ENCODE assay signal across 22 cellular contexts in the genomic region with DNA sequence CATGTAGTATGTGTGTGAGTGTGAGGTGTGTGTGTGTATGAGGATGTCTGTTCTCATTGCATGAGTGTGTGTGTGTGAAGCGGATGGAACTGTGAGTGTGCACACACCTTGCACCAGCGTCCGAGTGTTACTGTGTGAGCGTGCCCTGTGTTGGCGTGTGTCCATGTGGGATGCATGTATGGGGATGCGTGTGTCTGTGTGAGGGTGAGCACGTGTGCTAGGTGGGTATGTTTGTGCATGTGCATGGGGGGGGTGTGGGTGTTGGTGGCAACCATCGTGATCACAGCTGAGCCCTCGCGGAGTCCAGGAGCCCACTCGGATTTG. TPM values are rescaled to one million over a fixed set of nuclear protein-coding genes. Genes with fewer than 3 reads are reported as not detected.
DNase-seq lines count a peak whose midpoint lies in the region; ATAC-seq and TF ChIP-seq lines count a peak whose summit lies in the region.
"Had no signal": no experiment of that assay in that cellular context is flagged by ENCODE, and none has a peak within 500 bp of the region (broad histone marks: within the 10 kb centered on the region; RNA-seq: fewer than 3 reads in every experiment).

No MANE protein-coding gene starts in this region.

- H3K9ac ChIP-seq in neural progenitor cell, result no peak overlapping the region

- H3K27me3 Mint-ChIP-seq in WTC11 (ENCODE audit: low read depth) (no peaks in the 10 kb centered on the region), neural progenitor cell (ENCODE audit: insufficient read depth, low read depth) (peaks cover 10% of the 10 kb centered on the region)
- H3K27me3 Mint-ChIP-seq in stimulated activated naive B cell treated with anti-CD40 and anti-IgM and Interleukin-4, amounts not matched to agents 10 μg/mL and 1 μg/mL and 100 μg/mL, for 72 hours, result peaks cover 26 to 49% of the 10 kb centered on the region in 2 donors
- H3K27me3 Mint-ChIP-seq: CD4-positive, CD25-positive, alpha-beta regulatory T cell had no signal

- CTCF ChIA-PET in WTC11 (lab: Charles Lee), result no interaction called here

- H3K9me3 Mint-ChIP-seq in WTC11 (0 out of 2 replicates have a peak, but pooled peaks cover 4% of the 10 kb centered on the region), neural progenitor cell (peaks cover 4% of the 10 kb centered on the region)
- peaks cover 0 to 3% of the 10 kb centered on the region in 2 donors for H3K9me3 Mint-ChIP-seq in stimulated activated naive B cell treated with anti-CD40 and anti-IgM and Interleukin-4, amounts not matched to agents 10 μg/mL and 1 μg/mL and 100 μg/mL, for 72 hours

- H3K4me3 Mint-ChIP-seq in WTC11, result no peak overlapping the region
- H3K4me3 Mint-ChIP-seq in neural progenitor cell, result no peak overlapping the region
- no peak overlapping the region for H3K4me3 Mint-ChIP-seq in stimulated activated naive B cell treated with anti-CD40 and anti-IgM and Interleukin-4, amounts not matched to agents 10 μg/mL and 1 μg/mL and 100 μg/mL, for 72 hours
- H3K4me3 Mint-ChIP-seq: CD4-positive, CD25-positive, alpha-beta regulatory T cell had no signal

- POLR2A ChIA-PET in WTC11 (lab: Charles Lee), result no interaction called here

- H3K9me3 ChIP-seq in neural progenitor cell (ENCODE audit: low read depth), result no peaks in the 10 kb centered on the region
- H3K9me3 ChIP-seq: BE2C had no signal

- no peaks in the 10 kb centered on the region for H3F3A ChIP-seq in neural progenitor cell (ENCODE audit: low read depth)

- peak; percentile 34 for DNase-seq in H7
- DNase-seq in WTC11 (ENCODE audit: low spot score), result no peak
- DNase-seq in neural progenitor cell (ENCODE audit: low spot score), result no peak
- DNase-seq in ureter (ENCODE audit: low spot score), result peak; percentile 30
- no peak for DNase-seq in activated T-cell treated with anti-CD3 and anti-CD28 coated beads, Interleukin-2, amount 50 U/mL, for 48 hours
- DNase-seq in stimulated activated naive B cell treated with anti-CD40 and anti-IgM and Interleukin-4, amounts not matched to agents 10 μg/mL and 1 μg/mL and 100 μg/mL, for 72 hours, result no peak
- DNase-seq in NCI-H2029 (lab: John Stamatoyannopoulos, UW), result no peak
- DNase-seq: BE2C; CD4-positive, CD25-positive, alpha-beta regulatory T cell; HCEC 1CT; KG1; NCI-H1092; NCI-H1436 treated with DMSO at 0.1 percent for 48 hours; NCI-H1930; NCI-H226; NCI-H524; NCI-H774; NK-92 treated with Interleukin-12 subunit alpha and Interleukin-12 subunit beta, amount 100 ng/mL, for 24 hours had no signal

- H3K4me2 ChIP-seq in neural progenitor cell, result no peak overlapping the region

- H3K4me3 ChIP-seq in H7 (ENCODE audit: insufficient read depth, low read depth, low read length) (no peak overlapping the region), neural progenitor cell (no peak overlapping the region)

- no peak for ATAC-seq in WTC11
- ATAC-seq in stimulated activated naive B cell treated with anti-CD40 and anti-IgM and Interleukin-4, amounts not matched to agents 10 μg/mL and 1 μg/mL and 100 μg/mL, for 72 hours (replicated peaks), result no peak
- ATAC-seq: Panc1, SK-N-SH treated with all-trans-retinoic acid at 6 μM for 48 hours had no signal

- peaks cover 2% of the 10 kb centered on the region for H3K4me1 ChIP-seq in neural progenitor cell
- H3K4me1 ChIP-seq: BE2C had no signal

- H3K36me3 ChIP-seq in H7 (replicated peaks; ENCODE audit: control insufficient read depth, insufficient read depth, low read length) (peaks cover 2% of the 10 kb centered on the region), neural progenitor cell (no peaks in the 10 kb centered on the region)
- H3K36me3 ChIP-seq: BE2C had no signal

- no peak for TF ChIP-seq CTCF in WTC11 (IDR thresholded peaks at IDR 0.05)
- TF ChIP-seq CTCF in neural progenitor cell (IDR thresholded peaks at IDR 0.05), result no peak

- H3K27ac Mint-ChIP-seq in WTC11, result peak overlapping the region; percentile 36
- peak overlapping the region; percentile 72 for H3K27ac Mint-ChIP-seq in neural progenitor cell
- H3K27ac Mint-ChIP-seq in stimulated activated naive B cell treated with anti-CD40 and anti-IgM and Interleukin-4, amounts not matched to agents 10 μg/mL and 1 μg/mL and 100 μg/mL, for 72 hours, result no peak overlapping the region

- H3K27ac ChIP-seq in neural progenitor cell, result no peak overlapping the region

- H4K20me1 ChIP-seq in neural progenitor cell (ENCODE audit: low read depth), result peaks cover 8% of the 10 kb centered on the region

- no peak overlapping the region for H2AFZ ChIP-seq in neural progenitor cell (replicated peaks)

- no peaks in the 10 kb centered on the region for H3K27me3 ChIP-seq in H7 (ENCODE audit: control insufficient read depth, insufficient read depth, low read length)
- peaks cover 5% of the 10 kb centered on the region for H3K27me3 ChIP-seq in neural progenitor cell

- H3K36me3 Mint-ChIP-seq in WTC11, result peaks cover 21% of the 10 kb centered on the region
- H3K36me3 Mint-ChIP-seq in neural progenitor cell, result peaks cover 7% of the 10 kb centered on the region
- H3K36me3 Mint-ChIP-seq in stimulated activated naive B cell treated with anti-CD40 and anti-IgM and Interleukin-4, amounts not matched to agents 10 μg/mL and 1 μg/mL and 100 μg/mL, for 72 hours, result no peaks in the 10 kb centered on the region
- H3K36me3 Mint-ChIP-seq: CD4-positive, CD25-positive, alpha-beta regulatory T cell had no signal

- H3K79me2 ChIP-seq in neural progenitor cell (ENCODE audit: low read depth), result no peaks in the 10 kb centered on the region

- H3K4me1 Mint-ChIP-seq in WTC11 (peaks cover 17% of the 10 kb centered on the region), neural progenitor cell (no peaks in the 10 kb centered on the region)
- peaks cover 0 to 2% of the 10 kb centered on the region in 2 donors for H3K4me1 Mint-ChIP-seq in stimulated activated naive B cell treated with anti-CD40 and anti-IgM and Interleukin-4, amounts not matched to agents 10 μg/mL and 1 μg/mL and 100 μg/mL, for 72 hours
- H3K4me1 Mint-ChIP-seq: CD4-positive, CD25-positive, alpha-beta regulatory T cell had no signal

TF ChIP-seq in WTC11, 78 proteins besides CTCF, POLR2A, EP300 and RAD21 (continues in another document):
- TF ChIP-seq, protein P1, sequence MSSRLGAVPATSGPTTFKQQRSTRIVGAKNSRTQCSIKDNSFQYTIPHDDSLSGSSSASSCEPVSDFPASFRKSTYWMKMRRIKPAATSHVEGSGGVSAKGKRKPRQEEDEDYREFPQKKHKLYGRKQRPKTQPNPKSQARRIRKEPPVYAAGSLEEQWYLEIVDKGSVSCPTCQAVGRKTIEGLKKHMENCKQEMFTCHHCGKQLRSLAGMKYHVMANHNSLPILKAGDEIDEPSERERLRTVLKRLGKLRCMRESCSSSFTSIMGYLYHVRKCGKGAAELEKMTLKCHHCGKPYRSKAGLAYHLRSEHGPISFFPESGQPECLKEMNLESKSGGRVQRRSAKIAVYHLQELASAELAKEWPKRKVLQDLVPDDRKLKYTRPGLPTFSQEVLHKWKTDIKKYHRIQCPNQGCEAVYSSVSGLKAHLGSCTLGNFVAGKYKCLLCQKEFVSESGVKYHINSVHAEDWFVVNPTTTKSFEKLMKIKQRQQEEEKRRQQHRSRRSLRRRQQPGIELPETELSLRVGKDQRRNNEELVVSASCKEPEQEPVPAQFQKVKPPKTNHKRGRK (CRISPR knock-in tag; IDR thresholded peaks at IDR 0.05; ENCODE audit: borderline replicate concordance), result no peak
- TF ChIP-seq ZNF671 (CRISPR knock-in tag; IDR thresholded peaks at IDR 0.05) (no peak), NR3C1 (CRISPR knock-in tag; conservative IDR thresholded peaks at IDR 0.05; ENCODE audit: low read depth) (no peak), CREB1 (CRISPR knock-in tag; IDR thresholded peaks at IDR 0.05) (no peak)
- TF ChIP-seq, protein P2, sequence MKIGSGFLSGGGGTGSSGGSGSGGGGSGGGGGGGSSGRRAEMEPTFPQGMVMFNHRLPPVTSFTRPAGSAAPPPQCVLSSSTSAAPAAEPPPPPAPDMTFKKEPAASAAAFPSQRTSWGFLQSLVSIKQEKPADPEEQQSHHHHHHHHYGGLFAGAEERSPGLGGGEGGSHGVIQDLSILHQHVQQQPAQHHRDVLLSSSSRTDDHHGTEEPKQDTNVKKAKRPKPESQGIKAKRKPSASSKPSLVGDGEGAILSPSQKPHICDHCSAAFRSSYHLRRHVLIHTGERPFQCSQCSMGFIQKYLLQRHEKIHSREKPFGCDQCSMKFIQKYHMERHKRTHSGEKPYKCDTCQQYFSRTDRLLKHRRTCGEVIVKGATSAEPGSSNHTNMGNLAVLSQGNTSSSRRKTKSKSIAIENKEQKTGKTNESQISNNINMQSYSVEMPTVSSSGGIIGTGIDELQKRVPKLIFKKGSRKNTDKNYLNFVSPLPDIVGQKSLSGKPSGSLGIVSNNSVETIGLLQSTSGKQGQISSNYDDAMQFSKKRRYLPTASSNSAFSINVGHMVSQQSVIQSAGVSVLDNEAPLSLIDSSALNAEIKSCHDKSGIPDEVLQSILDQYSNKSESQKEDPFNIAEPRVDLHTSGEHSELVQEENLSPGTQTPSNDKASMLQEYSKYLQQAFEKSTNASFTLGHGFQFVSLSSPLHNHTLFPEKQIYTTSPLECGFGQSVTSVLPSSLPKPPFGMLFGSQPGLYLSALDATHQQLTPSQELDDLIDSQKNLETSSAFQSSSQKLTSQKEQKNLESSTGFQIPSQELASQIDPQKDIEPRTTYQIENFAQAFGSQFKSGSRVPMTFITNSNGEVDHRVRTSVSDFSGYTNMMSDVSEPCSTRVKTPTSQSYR (CRISPR knock-in tag; IDR thresholded peaks at IDR 0.05), result no peak
- TF ChIP-seq, protein P3, sequence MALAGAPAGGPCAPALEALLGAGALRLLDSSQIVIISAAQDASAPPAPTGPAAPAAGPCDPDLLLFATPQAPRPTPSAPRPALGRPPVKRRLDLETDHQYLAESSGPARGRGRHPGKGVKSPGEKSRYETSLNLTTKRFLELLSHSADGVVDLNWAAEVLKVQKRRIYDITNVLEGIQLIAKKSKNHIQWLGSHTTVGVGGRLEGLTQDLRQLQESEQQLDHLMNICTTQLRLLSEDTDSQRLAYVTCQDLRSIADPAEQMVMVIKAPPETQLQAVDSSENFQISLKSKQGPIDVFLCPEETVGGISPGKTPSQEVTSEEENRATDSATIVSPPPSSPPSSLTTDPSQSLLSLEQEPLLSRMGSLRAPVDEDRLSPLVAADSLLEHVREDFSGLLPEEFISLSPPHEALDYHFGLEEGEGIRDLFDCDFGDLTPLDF (CRISPR knock-in tag; IDR thresholded peaks at IDR 0.05), result no peak

RNA-seq across cellular contexts. Expression of a gene that starts 6.4 kb away (rescaled TPM):
- total RNA-seq in H7 (2014; rRNA removed; shearing (Covaris generic)), result 13.7 and 16.7 TPM in 2 replicates
- total RNA-seq in WTC11 (2021), result 25.7 to 26.8 TPM (median 26.6 TPM) in 3 replicates
- total RNA-seq in neural progenitor cell (ENCODE audit: low replicate concordance), result 1.8 and 5.6 TPM in 2 replicates
- total RNA-seq in ureter, result 2.2 TPM
- total RNA-seq: A673, HT1080 had no signal

Comparison
In these comparisons a context has a peak if more than half of its experiments do, and no peak if none do; other contexts are left out.
1. DNase-seq: peak in H7 (single experiment) and ureter (single experiment); none in WTC11 (single experiment), neural progenitor cell (single experiment), activated T-cell treated with anti-CD3 and anti-CD28 coated beads, Interleukin-2, amount 50 U/mL, for 48 hours (0 of 2), stimulated activated naive B cell treated with anti-CD40 and anti-IgM and Interleukin-4, amounts not matched to agents 10 μg/mL and 1 μg/mL and 100 μg/mL, for 72 hours (single experiment) and NCI-H2029 (single experiment).